Comparison of ENCODE assay signal across 22 cellular contexts in the genomic region with DNA sequence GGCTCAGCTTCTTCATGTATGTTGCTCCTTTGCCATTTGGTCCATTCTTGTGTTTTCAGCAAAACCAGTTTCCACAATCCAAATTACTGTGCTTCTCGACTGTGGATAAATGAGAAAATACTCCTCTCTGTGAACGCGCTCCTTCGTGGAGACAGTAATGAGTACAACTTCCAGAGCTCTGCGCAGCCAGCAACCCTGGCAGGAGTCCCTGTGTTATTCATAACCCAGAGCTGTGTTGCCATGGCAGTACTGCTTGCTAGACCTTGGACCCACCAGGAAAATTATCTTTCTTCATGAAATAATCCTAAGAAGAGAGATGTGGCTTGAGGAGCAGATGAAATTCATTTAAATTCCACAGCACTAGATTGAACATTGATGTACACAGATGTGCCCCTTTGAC.
DNase-seq lines count a peak whose midpoint lies in the region; ATAC-seq and TF ChIP-seq lines count a peak whose summit lies in the region.
"Had no signal": no experiment of that assay in that cellular context is flagged by ENCODE, and none has a peak within 500 bp of the region (broad histone marks: within the 10 kb centered on the region; RNA-seq: fewer than 3 reads in every experiment).

No MANE protein-coding gene starts in this region.

- no peaks in the 10 kb centered on the region for H3K27me3 ChIP-seq in rectal smooth muscle tissue (ENCODE audit: control insufficient read depth, insufficient read depth, low read length)
- H3K27me3 ChIP-seq: BLaER1, hepatocyte, tibial nerve had no signal

- no peak overlapping the region for H3K27ac Mint-ChIP-seq in chondrocyte (ENCODE audit: unreplicated experiment)
- no peak overlapping the region for H3K27ac Mint-ChIP-seq in T-cell
- H3K27ac Mint-ChIP-seq: activated CD4-positive, alpha-beta T cell treated with anti-CD3 and anti-CD28 coated beads, Interleukin-2, amount 10 ng/mL, durations not matched to agents 24 days and 14 days; activated T-helper 2 cell treated with anti-CD3 and anti-CD28 coated beads, Interferon-gamma antibody, Interleukin-2, Interleukin-4, amounts not matched to agents 10 μg/mL and 5 μg/mL and 100 μg/mL, durations not matched to agents 14 hours and 24 hours and 36 hours had no signal

- H3K36me3 ChIP-seq in rectal smooth muscle tissue (ENCODE audit: control insufficient read depth, insufficient read depth, low read length): no peaks in the 10 kb centered on the region
- H3K36me3 ChIP-seq: BLaER1, tibial nerve had no signal

- ATAC-seq in Right ventricle myocardium inferior: peak; percentile 88
- ATAC-seq in T-cell (replicated peaks in 1 of 4): no peak

- TF ChIP-seq CTCF in GM10248 (IDR thresholded peaks at IDR 0.05; ENCODE audit: control extremely low read depth, extremely low read depth, low read depth, missing control alignments) (no peak), chondrocyte (IDR thresholded peaks at IDR 0.05) (no peak)

- peak overlapping the region; percentile 6 for H3K4me3 ChIP-seq in rectal smooth muscle tissue (ENCODE audit: low read length)
- H3K4me3 ChIP-seq: BLaER1, hepatocyte, tibial nerve had no signal

- POLR2A ChIA-PET in GM10248 (lab: Yijun Ruan, JAX): no interaction called here
- POLR2A ChIA-PET in T-cell (lab: Charles Lee): no interaction called here

- H3K4me1 Mint-ChIP-seq in chondrocyte (ENCODE audit: low read depth) (peaks cover 1% of the 10 kb centered on the region), T-cell (peaks cover 9 to 11% (median 10%) of the 10 kb centered on the region in 3 donors)

- peaks cover 13% of the 10 kb centered on the region for H3K27me3 Mint-ChIP-seq in chondrocyte (ENCODE audit: low read depth)
- H3K27me3 Mint-ChIP-seq in T-cell: peaks cover 6 to 21% of the 10 kb centered on the region in 2 donors

- peak; percentile 70 for DNase-seq in Right ventricle myocardium inferior (ENCODE audit: missing footprints)
- no peak for DNase-seq in cardiac septum (ENCODE audit: low spot score)
- DNase-seq in iris pigment epithelial cell (ENCODE audit: low read depth): peak; percentile 16
- DNase-seq in GM10248 (ENCODE audit: extremely low spot score): no peak
- DNase-seq in chondrocyte (ENCODE audit: low spot score): no peak
- no peak for DNase-seq in GF-D8 (lab: John Stamatoyannopoulos, UW)
- no peak for DNase-seq in T-cell
- DNase-seq: activated CD4-positive, alpha-beta T cell treated with anti-CD3 and anti-CD28 coated beads, Interleukin-2, amount 10 ng/mL, durations not matched to agents 24 days and 14 days; amniotic stem cell; cerebellar nuclear complex; effector CD8-positive, alpha-beta T cell; islet precursor cell; Kasumi-1; NCI-H1092 treated with DMSO at 0.1 percent for 48 hours; NCI-H526 treated with DMSO at 0.1 percent for 48 hours; SHP77 had no signal

- CTCF ChIA-PET in GM10248 (lab: Yijun Ruan, JAX) (no interaction called here), T-cell (lab: Charles Lee) (no interaction called here)

- peak overlapping the region; percentile 89 for H3K27ac ChIP-seq in rectal smooth muscle tissue (ENCODE audit: low read depth, low read length)
- H3K27ac ChIP-seq: 22Rv1, BLaER1, hepatocyte had no signal

- H3K36me3 Mint-ChIP-seq in chondrocyte (ENCODE audit: low read depth) (no peaks in the 10 kb centered on the region), T-cell (no peaks in the 10 kb centered on the region)

- H3K4me1 ChIP-seq in rectal smooth muscle tissue (ENCODE audit: control insufficient read depth, insufficient read depth, low read length): peaks cover 20% of the 10 kb centered on the region

- H3K9ac ChIP-seq in rectal smooth muscle tissue (ENCODE audit: low read length): no peak overlapping the region
- H3K9ac ChIP-seq: BLaER1 had no signal

- intact Hi-C loops in Right ventricle myocardium inferior (cut with DNase I) (no loop called here), cardiac septum (cut with DNase I) (no loop called here)

- no peaks in the 10 kb centered on the region for H3K9me3 Mint-ChIP-seq in chondrocyte (ENCODE audit: low read depth)
- no peaks in the 10 kb centered on the region for H3K9me3 Mint-ChIP-seq in T-cell
- H3K9me3 Mint-ChIP-seq: activated CD4-positive, alpha-beta T cell treated with anti-CD3 and anti-CD28 coated beads, Interleukin-2, amount 10 ng/mL, durations not matched to agents 24 days and 14 days; activated T-helper 2 cell treated with anti-CD3 and anti-CD28 coated beads, Interferon-gamma antibody, Interleukin-2, Interleukin-4, amounts not matched to agents 10 μg/mL and 5 μg/mL and 100 μg/mL, durations not matched to agents 14 hours and 24 hours and 36 hours had no signal

- H3K4me3 Mint-ChIP-seq in chondrocyte (ENCODE audit: unreplicated experiment) (no peak overlapping the region), T-cell (no peak overlapping the region)
- H3K4me3 Mint-ChIP-seq: activated CD4-positive, alpha-beta T cell treated with anti-CD3 and anti-CD28 coated beads, Interleukin-2, amount 10 ng/mL, durations not matched to agents 24 days and 14 days had no signal

Comparison
In these comparisons a context has a peak if more than half of its experiments do, and no peak if none do; other contexts are left out.
1. DNase-seq: peak in Right ventricle myocardium inferior (single experiment) and iris pigment epithelial cell (single experiment); none in cardiac septum (single experiment), GM10248 (single experiment), chondrocyte (single experiment), GF-D8 (single experiment) and T-cell (0 of 34).